ENCODE assay signal across 20 cellular contexts in genomic region chr1:235266325-235266724, GRCh38.
DNase-seq lines count a peak whose midpoint lies in the region; ATAC-seq and TF ChIP-seq lines count a peak whose summit lies in the region.
"Had no signal": no experiment of that assay in that cellular context is flagged by ENCODE, and none has a peak within 500 bp of the region (broad histone marks: within the 10 kb centered on the region; RNA-seq: fewer than 3 reads in every experiment).

No MANE protein-coding gene starts in this region.

- no peak overlapping the region for H2BK120ac ChIP-seq in mesendoderm (ENCODE audit: low read depth, low read length)

- H3K36me3 ChIP-seq in mesendoderm (ENCODE audit: control insufficient read depth, insufficient read depth, low read length) (no peaks in the 10 kb centered on the region), heart left ventricle (no peaks in the 10 kb centered on the region)
- H3K36me3 ChIP-seq: prostate gland had no signal

- no peak overlapping the region for H3K56ac ChIP-seq in mesendoderm (ENCODE audit: low read length)

- TF ChIP-seq CTCF in cardiac fibroblast (IDR thresholded peaks at IDR 0.05; ENCODE audit: low read depth, low read length) (no peak), heart left ventricle (IDR thresholded peaks at IDR 0.05) (no peak)

- no peak overlapping the region for H3K4ac ChIP-seq in mesendoderm (ENCODE audit: low read depth, low read length)

- no peak overlapping the region for H4K8ac ChIP-seq in mesendoderm (ENCODE audit: low read depth, low read length)

- peak; percentile 0 for DNase-seq in NCI-H1105 treated with DMSO at 0.1 percent for 48 hours (lab: John Stamatoyannopoulos, UW)
- DNase-seq in NCI-H1105 (lab: John Stamatoyannopoulos, UW) = no peak
- DNase-seq in M059J (ENCODE audit: low read depth) = peak; percentile 31
- DNase-seq in cardiac fibroblast (ENCODE audit: low read depth in 2 of 2) = peak; percentile 29 to 44
- peak; percentile 37 for DNase-seq in mesendoderm
- no peak for DNase-seq in middle frontal gyrus (ENCODE audit: extremely low spot score, low spot score)
- DNase-seq in mucosa of gallbladder (ENCODE audit: low spot score) = no peak
- DNase-seq in heart left ventricle = no peak
- DNase-seq: activated CD4-positive, CD25-positive, alpha-beta regulatory T cell; activated naive CD4-positive, alpha-beta T cell treated with anti-CD3 and anti-CD28 coated beads for 36 hours; CD8-positive, alpha-beta T cell; cerebellar nuclear complex; GDM1; kidney glomerular epithelial cell; NCI-H187 treated with DMSO at 0.1 percent for 48 hours; RPMI8226; stimulated activated CD4-positive, alpha-beta T cell treated with anti-CD3 and anti-CD28 coated beads, Interleukin-15, amount 100 ng/mL, for 24 hours had no signal

- H4K5ac ChIP-seq in mesendoderm (ENCODE audit: low read length) = no peak overlapping the region

- no peaks in the 10 kb centered on the region for H3K9me3 ChIP-seq in heart left ventricle
- H3K9me3 ChIP-seq: prostate gland had no signal

- intact Hi-C loops in heart left ventricle (cut with DNase I) = no loop called here

- no peak for TF ChIP-seq POLR2A in heart left ventricle (IDR thresholded peaks at IDR 0.05)

- no peak for ATAC-seq in heart left ventricle
- ATAC-seq: CD8-positive, alpha-beta T cell had no signal

- no peak overlapping the region for H3K9ac ChIP-seq in mesendoderm (ENCODE audit: low read length)
- H3K9ac ChIP-seq: KMS-11 had no signal

- H3K4me1 ChIP-seq in mesendoderm (ENCODE audit: control insufficient read depth, low read depth, low read length) = peaks cover 2% of the 10 kb centered on the region
- H3K4me1 ChIP-seq in heart left ventricle = peaks cover 0 to 44% (median 23%) of the 10 kb centered on the region in 12 donors

- peaks cover 50% of the 10 kb centered on the region for H3K79me2 ChIP-seq in mesendoderm (ENCODE audit: control insufficient read depth, insufficient read depth, low read length)

- H3K4me3 ChIP-seq in cardiac fibroblast (replicated peaks in 1 of 2; ENCODE audit: low read depth in 2 of 2, low read length in 2 of 2) = no peak overlapping the region
- H3K4me3 ChIP-seq in mesendoderm (ENCODE audit: low read length) = no peak overlapping the region
- H3K4me3 ChIP-seq in heart left ventricle = no peak overlapping the region
- H3K4me3 ChIP-seq: prostate gland had no signal

- no peak overlapping the region for H2AK5ac ChIP-seq in mesendoderm (ENCODE audit: low read length)

- no peak overlapping the region for H2BK15ac ChIP-seq in mesendoderm (replicated peaks; ENCODE audit: low read depth)

- WGBS in mesendoderm (ENCODE audit: extremely low coverage, insufficient coverage, low lambda C conversion rate) = no CpG with 5 or more reads among the region's 1 CpG
- 39 to 66% (median 51%) methylated on average over 1 of the region's 1 CpG for WGBS in heart left ventricle, 4 donors

- no peaks in the 10 kb centered on the region for H3K27me3 ChIP-seq in mesendoderm (ENCODE audit: insufficient read depth, low read length, poor library complexity)
- H3K27me3 ChIP-seq in heart left ventricle = no peaks in the 10 kb centered on the region

- H3K27ac ChIP-seq in mesendoderm (ENCODE audit: low read depth, low read length) (no peak overlapping the region), heart left ventricle (no peak overlapping the region)
- H3K27ac ChIP-seq: epithelial cell of prostate, KMS-11, prostate gland had no signal

- peaks cover 4% of the 10 kb centered on the region for H3K79me1 ChIP-seq in mesendoderm (ENCODE audit: low read length)

- H3K18ac ChIP-seq in mesendoderm (ENCODE audit: low read length) = no peak overlapping the region

- H3K23ac ChIP-seq in mesendoderm (ENCODE audit: low read length) = no peak overlapping the region

- H3K4me2 ChIP-seq in mesendoderm (ENCODE audit: low read length) = no peak overlapping the region
- H3K4me2 ChIP-seq: KMS-11 had no signal

- H2BK5ac ChIP-seq in mesendoderm (ENCODE audit: low read length) = no peak overlapping the region

Comparison
In these comparisons a context has a peak if more than half of its experiments do, and no peak if none do; other contexts are left out.
1. DNase-seq: peak in NCI-H1105 treated with DMSO at 0.1 percent for 48 hours (single experiment), M059J (single experiment), cardiac fibroblast (2 of 2) and mesendoderm (single experiment); none in NCI-H1105 (single experiment), middle frontal gyrus (single experiment), mucosa of gallbladder (single experiment) and heart left ventricle (0 of 5).